9 cellular contexts compared by ENCODE assay signal in the genomic region with DNA sequence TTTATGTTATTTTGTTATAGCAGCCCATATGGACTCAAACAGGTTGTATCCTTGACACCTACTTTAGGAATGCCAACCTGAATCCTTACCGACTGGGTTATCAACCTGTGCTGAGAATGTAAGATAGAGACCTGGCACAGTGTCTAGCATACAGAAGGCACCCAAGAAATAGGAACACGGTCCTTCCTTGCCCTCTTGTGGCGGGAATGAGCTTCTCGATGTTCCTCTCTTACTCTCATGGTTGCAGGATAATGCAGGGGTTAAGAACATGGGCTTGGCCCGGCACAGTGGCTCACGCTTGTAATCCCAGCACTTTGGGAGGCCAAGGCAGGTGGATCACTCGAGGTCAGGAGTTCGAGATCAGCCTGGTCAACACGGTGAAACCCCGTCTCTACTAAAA. TPM values are rescaled to one million over a fixed set of nuclear protein-coding genes. Genes with fewer than 3 reads are reported as not detected.
DNase-seq lines count a peak whose midpoint lies in the region; ATAC-seq and TF ChIP-seq lines count a peak whose summit lies in the region.
"Had no signal": no experiment of that assay in that cellular context is flagged by ENCODE, and none has a peak within 500 bp of the region (broad histone marks: within the 10 kb centered on the region; RNA-seq: fewer than 3 reads in every experiment).

No MANE protein-coding gene starts in this region.

- intact Hi-C loops in left cardiac atrium (cut with DNase I), result no loop called here

- H3K36me3 Mint-ChIP-seq in type B pancreatic cell, result peaks cover 4% of the 10 kb centered on the region
- H3K36me3 Mint-ChIP-seq in activated naive CD4-positive, alpha-beta T cell treated with anti-CD3 and anti-CD28 coated beads, Interleukin-2, amount 10 ng/mL, durations not matched to agents 7 days and 5 days, result peaks cover 19% of the 10 kb centered on the region

- CTCF ChIA-PET in activated naive CD4-positive, alpha-beta T cell treated with anti-CD3 and anti-CD28 coated beads, Interleukin-2, amount 10 ng/mL, durations not matched to agents 7 days and 5 days (lab: Charles Lee), result interaction anchor here (0.9 kb wide), 1 partner anchor 70 kb away, joined by 3 read pairs; no protein-coding TSS in a partner anchor

- no peak overlapping the region for H3K4me3 Mint-ChIP-seq in type B pancreatic cell
- H3K4me3 Mint-ChIP-seq in activated naive CD4-positive, alpha-beta T cell treated with anti-CD3 and anti-CD28 coated beads, Interleukin-2, amount 10 ng/mL, durations not matched to agents 7 days and 5 days, result no peak overlapping the region

- no peaks in the 10 kb centered on the region for H3K27me3 Mint-ChIP-seq in type B pancreatic cell
- H3K27me3 Mint-ChIP-seq in activated naive CD4-positive, alpha-beta T cell treated with anti-CD3 and anti-CD28 coated beads, Interleukin-2, amount 10 ng/mL, durations not matched to agents 7 days and 5 days, result no peaks in the 10 kb centered on the region

- peaks cover under 1% of the 10 kb centered on the region for H3K4me1 Mint-ChIP-seq in type B pancreatic cell (ENCODE audit: unreplicated experiment)
- peaks cover 8% of the 10 kb centered on the region for H3K4me1 Mint-ChIP-seq in activated naive CD4-positive, alpha-beta T cell treated with anti-CD3 and anti-CD28 coated beads, Interleukin-2, amount 10 ng/mL, durations not matched to agents 7 days and 5 days

- no peak overlapping the region for H3K27ac Mint-ChIP-seq in type B pancreatic cell
- no peak overlapping the region for H3K27ac Mint-ChIP-seq in activated naive CD4-positive, alpha-beta T cell treated with anti-CD3 and anti-CD28 coated beads, Interleukin-2, amount 10 ng/mL, durations not matched to agents 7 days and 5 days

- DNase-seq in SIG-M5 treated with dmso at 0.1 percent for 504 hours (lab: John Stamatoyannopoulos, UW; ENCODE audit: unreplicated experiment) (peak; percentile 51), SIG-M5 (lab: John Stamatoyannopoulos, UW) (no peak), left cardiac atrium (no peak), type B pancreatic cell (ENCODE audit: extremely low spot score, unreplicated experiment) (no peak), NCI-H226 (no peak)
- no peak for DNase-seq in activated naive CD4-positive, alpha-beta T cell treated with anti-CD3 and anti-CD28 coated beads, Interleukin-2, amount 10 ng/mL, durations not matched to agents 7 days and 5 days
- DNase-seq: gastrocnemius medialis had no signal

- no peaks in the 10 kb centered on the region for H3K9me3 Mint-ChIP-seq in type B pancreatic cell
- H3K9me3 Mint-ChIP-seq in activated naive CD4-positive, alpha-beta T cell treated with anti-CD3 and anti-CD28 coated beads, Interleukin-2, amount 10 ng/mL, durations not matched to agents 7 days and 5 days, result no peaks in the 10 kb centered on the region

- peak; percentile 73 for TF ChIP-seq CTCF in type B pancreatic cell (conservative IDR thresholded peaks at IDR 0.05)

- peak; percentile 89 for ATAC-seq in SK-N-SH treated with all-trans-retinoic acid at 6 μM for 48 hours
- ATAC-seq in left cardiac atrium, result peak; percentile 27 to 57
- ATAC-seq in HG03135 (IDR thresholded peaks at IDR 0.05; ENCODE audit: unreplicated experiment), result no peak

TF ChIP-seq in SK-N-SH treated with all-trans-retinoic acid at 6 μM for 48 hours, 23 proteins besides CTCF, POLR2A, EP300 and RAD21:
- TF ChIP-seq, protein P1, sequence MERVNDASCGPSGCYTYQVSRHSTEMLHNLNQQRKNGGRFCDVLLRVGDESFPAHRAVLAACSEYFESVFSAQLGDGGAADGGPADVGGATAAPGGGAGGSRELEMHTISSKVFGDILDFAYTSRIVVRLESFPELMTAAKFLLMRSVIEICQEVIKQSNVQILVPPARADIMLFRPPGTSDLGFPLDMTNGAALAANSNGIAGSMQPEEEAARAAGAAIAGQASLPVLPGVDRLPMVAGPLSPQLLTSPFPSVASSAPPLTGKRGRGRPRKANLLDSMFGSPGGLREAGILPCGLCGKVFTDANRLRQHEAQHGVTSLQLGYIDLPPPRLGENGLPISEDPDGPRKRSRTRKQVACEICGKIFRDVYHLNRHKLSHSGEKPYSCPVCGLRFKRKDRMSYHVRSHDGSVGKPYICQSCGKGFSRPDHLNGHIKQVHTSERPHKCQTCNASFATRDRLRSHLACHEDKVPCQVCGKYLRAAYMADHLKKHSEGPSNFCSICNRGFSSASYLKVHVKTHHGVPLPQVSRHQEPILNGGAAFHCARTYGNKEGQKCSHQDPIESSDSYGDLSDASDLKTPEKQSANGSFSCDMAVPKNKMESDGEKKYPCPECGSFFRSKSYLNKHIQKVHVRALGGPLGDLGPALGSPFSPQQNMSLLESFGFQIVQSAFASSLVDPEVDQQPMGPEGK (CRISPR knock-in tag; IDR thresholded peaks at IDR 0.05; ENCODE audit: borderline replicate concordance), result no peak
- TF ChIP-seq CSDC2 (CRISPR knock-in tag; IDR thresholded peaks at IDR 0.05) (no peak), TOX (CRISPR knock-in tag; IDR thresholded peaks at IDR 0.05; ENCODE audit: borderline replicate concordance) (no peak), ARNTL (CRISPR knock-in tag; IDR thresholded peaks at IDR 0.05; ENCODE audit: borderline replicate concordance, low read depth) (no peak)

RNA-seq across cellular contexts. Expression of a gene that starts 6.5 kb away (rescaled TPM):
- total RNA-seq in left cardiac atrium, result 10 to 100 TPM in 1 of 2 donors, 1 to 10 TPM in 1; 8.8 to 10.4 TPM
- total RNA-seq in type B pancreatic cell (ENCODE audit: low replicate concordance), result 15.1 and 21.2 TPM in 2 replicates

RNA-seq across cellular contexts. Expression of a gene that starts 29.3 kb away (rescaled TPM):
- total RNA-seq in left cardiac atrium, result 1 to 10 TPM in 1 of 2 donors, under 1 TPM in 1; 0.35 to 1.6 TPM
- 0.17 and 0.19 TPM in 2 replicates for total RNA-seq in type B pancreatic cell (ENCODE audit: low replicate concordance)

RNA-seq across cellular contexts. Expression of a gene that starts 31.4 kb away (rescaled TPM):
- total RNA-seq in left cardiac atrium (not detected), type B pancreatic cell (ENCODE audit: low replicate concordance) (7.2 and 9.6 TPM in 2 replicates)
